In genomic region chr6:130115036-130115435, GRCh38 we compare ENCODE assay signal across 12 cellular contexts.
DNase-seq lines count a peak whose midpoint lies in the region; ATAC-seq and TF ChIP-seq lines count a peak whose summit lies in the region.
"Had no signal": no experiment of that assay in that cellular context is flagged by ENCODE, and none has a peak within 500 bp of the region (broad histone marks: within the 10 kb centered on the region; RNA-seq: fewer than 3 reads in every experiment).

No MANE protein-coding gene starts in this region.

- H3K36me3 Mint-ChIP-seq in nephron progenitor cell (ENCODE audit: low read depth) = peaks cover 23% of the 10 kb centered on the region

- no peak overlapping the region for H3K4me3 ChIP-seq in ascending aorta

- H3K4me1 ChIP-seq in ascending aorta = no peaks in the 10 kb centered on the region

- peaks cover 5% of the 10 kb centered on the region for H3K9me3 Mint-ChIP-seq in nephron progenitor cell

- TF ChIP-seq CTCF in nephron progenitor cell (IDR thresholded peaks at IDR 0.05) (no peak), ascending aorta (IDR thresholded peaks at IDR 0.05) (no peak)

- no peaks in the 10 kb centered on the region for H3K27me3 ChIP-seq in ascending aorta

- ATAC-seq in GM18909 (IDR thresholded peaks at IDR 0.05; ENCODE audit: poor library complexity, unreplicated experiment) (peak; percentile 89), HG02588 (IDR thresholded peaks at IDR 0.05; ENCODE audit: unreplicated experiment) (peak; percentile 93), HG03457 (IDR thresholded peaks at IDR 0.05; ENCODE audit: unreplicated experiment) (peak; percentile 85)

- H3K27ac Mint-ChIP-seq in nephron progenitor cell = peak overlapping the region; percentile 22
- H3K27ac Mint-ChIP-seq: activated T-cell treated with anti-CD3 and anti-CD28 coated beads, Interleukin-2, amount 50 U/mL, for 24 hours; T-helper 1 cell treated with Interleukin-12 subunit alpha and Interleukin-12 subunit beta and Interleukin-4 antibody, amounts not matched to agents 30 μg/mL and 1 μg/mL, for 36 hours had no signal

- H3K27me3 Mint-ChIP-seq in nephron progenitor cell (ENCODE audit: low read depth, poor library complexity) = peaks cover under 1% of the 10 kb centered on the region
- H3K27me3 Mint-ChIP-seq: activated T-cell treated with anti-CD3 and anti-CD28 coated beads, Interleukin-2, amount 50 U/mL, for 24 hours had no signal

- peaks cover 10% of the 10 kb centered on the region for H3K4me1 Mint-ChIP-seq in nephron progenitor cell

- H3K9me3 ChIP-seq in ascending aorta = no peaks in the 10 kb centered on the region

- no peak for DNase-seq in nephron progenitor cell
- no peak for DNase-seq in activated gamma-delta T cell treated with Interleukin-2 at 50 U/mL for 16 hours
- no peak for DNase-seq in cortex of kidney (lab: John Stamatoyannopoulos, UW)
- no peak for DNase-seq in NCI-H2196 (lab: John Stamatoyannopoulos, UW; ENCODE audit: unreplicated experiment)
- DNase-seq in ascending aorta (ENCODE audit: low spot score in 2 of 2) = no peak
- DNase-seq: activated T-cell treated with anti-CD3 and anti-CD28 coated beads, Interleukin-2, amount 50 U/mL, for 24 hours; cerebellar nuclear complex; EL had no signal

- H3K36me3 ChIP-seq in ascending aorta = no peaks in the 10 kb centered on the region

- intact Hi-C loops in ascending aorta (cut with DNase I) = no loop called here

- H3K27ac ChIP-seq in ascending aorta = no peak overlapping the region

- no peak overlapping the region for H3K4me3 Mint-ChIP-seq in nephron progenitor cell
- H3K4me3 Mint-ChIP-seq: activated T-cell treated with anti-CD3 and anti-CD28 coated beads, Interleukin-2, amount 50 U/mL, for 24 hours; T-helper 1 cell treated with Interleukin-12 subunit alpha and Interleukin-12 subunit beta and Interleukin-4 antibody, amounts not matched to agents 30 μg/mL and 1 μg/mL, for 36 hours had no signal
